Comparison of ENCODE assay signal across 1 cellular context in genomic region chr5:33153891-33154290, GRCh38.
TF ChIP-seq lines count a peak whose summit lies in the region.

No MANE protein-coding gene starts in this region.

TF ChIP-seq in IMR-90, 13 proteins besides CTCF, POLR2A, EP300 and RAD21 (continued from another document):
- TF ChIP-seq ELK1 (IDR thresholded peaks at IDR 0.05; ENCODE audit: borderline replicate concordance, low read depth, low read length) (no peak), MAFK (IDR thresholded peaks at IDR 0.05; ENCODE audit: low read depth, low read length) (no peak), NFE2L2 (IDR thresholded peaks at IDR 0.05; ENCODE audit: low read depth, low read length) (no peak), CHD1 (IDR thresholded peaks at IDR 0.05; ENCODE audit: low read depth, low read length) (no peak), BHLHE40 (IDR thresholded peaks at IDR 0.05; ENCODE audit: low read depth, low read length) (no peak), SMC3 (IDR thresholded peaks at IDR 0.05; ENCODE audit: low read depth, low read length) (no peak), MXI1 (IDR thresholded peaks at IDR 0.05; ENCODE audit: borderline replicate concordance, low read depth, low read length) (no peak), RCOR1 (IDR thresholded peaks at IDR 0.05; ENCODE audit: insufficient replicate concordance, low read length) (no peak)
TF ChIP-seq in IMR-90: peak in this region for 0.
